ENCODE assay signal across 8 cellular contexts in genomic region chr5:176416123-176416924, GRCh38.
A peak's percentile ranks its signal among the peaks of the same experiment; 100 is the strongest.
DNase-seq lines count a peak whose midpoint lies in the region; ATAC-seq and TF ChIP-seq lines count a peak whose summit lies in the region.

A gene with protein sequence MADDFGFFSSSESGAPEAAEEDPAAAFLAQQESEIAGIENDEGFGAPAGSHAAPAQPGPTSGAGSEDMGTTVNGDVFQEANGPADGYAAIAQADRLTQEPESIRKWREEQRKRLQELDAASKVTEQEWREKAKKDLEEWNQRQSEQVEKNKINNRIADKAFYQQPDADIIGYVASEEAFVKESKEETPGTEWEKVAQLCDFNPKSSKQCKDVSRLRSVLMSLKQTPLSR (minus strand): TSS chr5:176416539. CDS start chr5:176416363, 176 bp downstream.

- peak; percentile 97 for ATAC-seq in HG03064 (IDR thresholded peaks at IDR 0.05; ENCODE audit: low read depth, unreplicated experiment)

- H3K27ac ChIP-seq in caudate nucleus (ENCODE audit: low read depth, low read length) = peak within 1 kb of the TSS; percentile 62

- CTCF ChIA-PET in AG04449 (lab: Yijun Ruan, JAX) = interaction anchor here (0.7 to 6.1 kb wide), 27 partner anchors 10 to 695 kb away, joined by 3 to 66 read pairs (median 5); partner anchors contain the start of genes FAF2, HIGD2A, NOP16 and RNF44

- POLR2A ChIA-PET in AG04449 (lab: Yijun Ruan, JAX) = interaction anchor here (0.6 to 1.9 kb wide), 3 partner anchors 12 to 121 kb away, joined by 5 to 11 read pairs (median 6); partner anchors contain the start of genes FAF2 and RNF44

- H3K4me3 ChIP-seq in AG04449 (ENCODE audit: low read depth, low read length) = peak within 1 kb of the TSS; percentile 72

- DNase-seq in AG04449 (ENCODE audit: low read depth, low spot score) = no peak
- DNase-seq in NCI-H2171 treated with DMSO at 0.1 percent for 48 hours (lab: John Stamatoyannopoulos, UW) = peak; percentile 56
- peak; percentile 75 to 91 (median 84) for DNase-seq in activated CD4-positive, CD25-positive, alpha-beta regulatory T cell (lab: John Stamatoyannopoulos, UW)
- peak in 58 of 61 donors; percentile 25 to 93 (median 80) for DNase-seq in caudate nucleus (lab: John Stamatoyannopoulos, UW)
- DNase-seq in inferior parietal cortex (ENCODE audit: extremely low spot score) = peak; percentile 81
- DNase-seq in stimulated activated CD4-positive, alpha-beta T cell treated with anti-CD3 and anti-CD28 coated beads, Interleukin-12 subunit alpha, Interleukin-12 subunit beta, amount 100 ng/mL, for 24 hours (ENCODE audit: low read depth in 2 of 2) = peak; percentile 77 to 85

- TF ChIP-seq POLR2A in GM18526 (IDR thresholded peaks at IDR 0.05; ENCODE audit: extremely low read depth, insufficient read length) = peak; percentile 59

- TF ChIP-seq CTCF in AG04449 (IDR thresholded peaks at IDR 0.05; ENCODE audit: insufficient read depth, low read length, missing control alignments) = peak; percentile 73
